2 cellular contexts compared by ENCODE assay signal in the genomic region with DNA sequence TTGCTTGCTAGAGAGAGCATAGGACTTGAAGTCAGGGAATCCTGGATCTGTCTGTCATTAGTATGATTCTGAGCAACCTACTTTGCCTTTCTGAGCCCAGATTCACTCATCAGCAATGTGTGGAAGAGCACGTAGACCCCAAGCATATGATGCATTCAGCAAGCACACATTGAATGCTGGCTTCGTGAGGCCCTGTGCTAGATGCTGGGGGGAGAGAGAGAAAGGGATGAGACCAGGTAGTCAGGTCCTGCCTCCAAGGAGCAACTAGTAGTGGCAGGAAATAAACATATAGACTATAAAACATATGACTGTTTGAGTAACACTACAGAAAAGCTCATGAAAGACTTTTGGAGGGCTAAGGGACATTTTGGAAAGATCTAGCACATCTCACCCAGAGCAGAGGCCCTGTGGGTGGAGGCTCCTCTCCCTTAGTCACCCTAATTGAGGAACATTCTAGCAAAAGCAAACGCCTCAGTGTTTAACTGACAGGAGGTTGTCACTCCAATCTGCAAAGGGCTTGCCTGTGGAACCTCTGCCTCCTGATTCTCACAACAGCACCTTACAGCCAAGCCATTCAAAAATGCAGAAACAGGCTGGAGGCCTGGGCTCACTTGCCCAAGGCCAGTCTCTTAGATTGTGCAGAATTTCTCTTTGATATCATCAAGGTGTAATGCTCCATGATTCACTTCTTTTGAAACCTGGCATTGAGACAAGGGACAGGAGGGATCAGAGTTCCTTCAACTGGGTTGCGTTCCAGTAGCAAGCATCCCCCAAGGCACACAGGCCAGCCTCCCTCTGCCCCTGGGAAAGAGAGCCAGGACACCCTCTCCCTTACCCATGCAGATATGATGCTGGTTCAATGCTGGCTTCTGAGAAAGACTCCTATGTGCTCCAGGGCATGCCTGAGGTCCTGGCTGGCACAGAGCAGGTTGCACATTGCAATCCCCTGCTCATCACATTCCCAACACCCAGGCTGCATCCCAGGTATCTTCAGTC.
TF ChIP-seq lines count a peak whose summit lies in the region.

No MANE protein-coding gene starts in this region.

TF ChIP-seq in liver, 16 proteins besides CTCF, POLR2A, EP300 and RAD21:
- TF ChIP-seq TAF1 (conservative IDR thresholded peaks at IDR 0.05) (no peak), HNF4G (IDR thresholded peaks at IDR 0.05) (no peak), GABPA (IDR thresholded peaks at IDR 0.05 in 1 of 2, conservative IDR thresholded peaks at IDR 0.05 in 1 of 2) (no peak), EGR1 (IDR thresholded peaks at IDR 0.05; ENCODE audit: low read depth in 2 of 2) (no peak), RXRA (IDR thresholded peaks at IDR 0.05) (no peak), FOXA2 (IDR thresholded peaks at IDR 0.05) (no peak), JUND (IDR thresholded peaks at IDR 0.05) (no peak), NR2F2 (IDR thresholded peaks at IDR 0.05) (no peak), HNF4A (conservative IDR thresholded peaks at IDR 0.05) (no peak), FOXA1 (IDR thresholded peaks at IDR 0.05) (no peak), YY1 (IDR thresholded peaks at IDR 0.05) (no peak), SP1 (IDR thresholded peaks at IDR 0.05) (no peak)
- TF ChIP-seq, protein P1, sequence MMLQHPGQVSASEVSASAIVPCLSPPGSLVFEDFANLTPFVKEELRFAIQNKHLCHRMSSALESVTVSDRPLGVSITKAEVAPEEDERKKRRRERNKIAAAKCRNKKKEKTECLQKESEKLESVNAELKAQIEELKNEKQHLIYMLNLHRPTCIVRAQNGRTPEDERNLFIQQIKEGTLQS (IDR thresholded peaks at IDR 0.05) = no peak
- TF ChIP-seq, protein P2, sequence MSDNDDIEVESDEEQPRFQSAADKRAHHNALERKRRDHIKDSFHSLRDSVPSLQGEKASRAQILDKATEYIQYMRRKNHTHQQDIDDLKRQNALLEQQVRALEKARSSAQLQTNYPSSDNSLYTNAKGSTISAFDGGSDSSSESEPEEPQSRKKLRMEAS (IDR thresholded peaks at IDR 0.05) = no peak
- TF ChIP-seq, protein P3, sequence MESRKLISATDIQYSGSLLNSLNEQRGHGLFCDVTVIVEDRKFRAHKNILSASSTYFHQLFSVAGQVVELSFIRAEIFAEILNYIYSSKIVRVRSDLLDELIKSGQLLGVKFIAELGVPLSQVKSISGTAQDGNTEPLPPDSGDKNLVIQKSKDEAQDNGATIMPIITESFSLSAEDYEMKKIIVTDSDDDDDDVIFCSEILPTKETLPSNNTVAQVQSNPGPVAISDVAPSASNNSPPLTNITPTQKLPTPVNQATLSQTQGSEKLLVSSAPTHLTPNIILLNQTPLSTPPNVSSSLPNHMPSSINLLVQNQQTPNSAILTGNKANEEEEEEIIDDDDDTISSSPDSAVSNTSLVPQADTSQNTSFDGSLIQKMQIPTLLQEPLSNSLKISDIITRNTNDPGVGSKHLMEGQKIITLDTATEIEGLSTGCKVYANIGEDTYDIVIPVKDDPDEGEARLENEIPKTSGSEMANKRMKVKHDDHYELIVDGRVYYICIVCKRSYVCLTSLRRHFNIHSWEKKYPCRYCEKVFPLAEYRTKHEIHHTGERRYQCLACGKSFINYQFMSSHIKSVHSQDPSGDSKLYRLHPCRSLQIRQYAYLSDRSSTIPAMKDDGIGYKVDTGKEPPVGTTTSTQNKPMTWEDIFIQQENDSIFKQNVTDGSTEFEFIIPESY (IDR thresholded peaks at IDR 0.05) = no peak
- TF ChIP-seq, protein P4, sequence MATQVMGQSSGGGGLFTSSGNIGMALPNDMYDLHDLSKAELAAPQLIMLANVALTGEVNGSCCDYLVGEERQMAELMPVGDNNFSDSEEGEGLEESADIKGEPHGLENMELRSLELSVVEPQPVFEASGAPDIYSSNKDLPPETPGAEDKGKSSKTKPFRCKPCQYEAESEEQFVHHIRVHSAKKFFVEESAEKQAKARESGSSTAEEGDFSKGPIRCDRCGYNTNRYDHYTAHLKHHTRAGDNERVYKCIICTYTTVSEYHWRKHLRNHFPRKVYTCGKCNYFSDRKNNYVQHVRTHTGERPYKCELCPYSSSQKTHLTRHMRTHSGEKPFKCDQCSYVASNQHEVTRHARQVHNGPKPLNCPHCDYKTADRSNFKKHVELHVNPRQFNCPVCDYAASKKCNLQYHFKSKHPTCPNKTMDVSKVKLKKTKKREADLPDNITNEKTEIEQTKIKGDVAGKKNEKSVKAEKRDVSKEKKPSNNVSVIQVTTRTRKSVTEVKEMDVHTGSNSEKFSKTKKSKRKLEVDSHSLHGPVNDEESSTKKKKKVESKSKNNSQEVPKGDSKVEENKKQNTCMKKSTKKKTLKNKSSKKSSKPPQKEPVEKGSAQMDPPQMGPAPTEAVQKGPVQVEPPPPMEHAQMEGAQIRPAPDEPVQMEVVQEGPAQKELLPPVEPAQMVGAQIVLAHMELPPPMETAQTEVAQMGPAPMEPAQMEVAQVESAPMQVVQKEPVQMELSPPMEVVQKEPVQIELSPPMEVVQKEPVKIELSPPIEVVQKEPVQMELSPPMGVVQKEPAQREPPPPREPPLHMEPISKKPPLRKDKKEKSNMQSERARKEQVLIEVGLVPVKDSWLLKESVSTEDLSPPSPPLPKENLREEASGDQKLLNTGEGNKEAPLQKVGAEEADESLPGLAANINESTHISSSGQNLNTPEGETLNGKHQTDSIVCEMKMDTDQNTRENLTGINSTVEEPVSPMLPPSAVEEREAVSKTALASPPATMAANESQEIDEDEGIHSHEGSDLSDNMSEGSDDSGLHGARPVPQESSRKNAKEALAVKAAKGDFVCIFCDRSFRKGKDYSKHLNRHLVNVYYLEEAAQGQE (IDR thresholded peaks at IDR 0.05) = no peak

TF ChIP-seq in HepG2, 621 proteins besides CTCF, POLR2A, EP300 and RAD21:
- TF ChIP-seq, protein P5, sequence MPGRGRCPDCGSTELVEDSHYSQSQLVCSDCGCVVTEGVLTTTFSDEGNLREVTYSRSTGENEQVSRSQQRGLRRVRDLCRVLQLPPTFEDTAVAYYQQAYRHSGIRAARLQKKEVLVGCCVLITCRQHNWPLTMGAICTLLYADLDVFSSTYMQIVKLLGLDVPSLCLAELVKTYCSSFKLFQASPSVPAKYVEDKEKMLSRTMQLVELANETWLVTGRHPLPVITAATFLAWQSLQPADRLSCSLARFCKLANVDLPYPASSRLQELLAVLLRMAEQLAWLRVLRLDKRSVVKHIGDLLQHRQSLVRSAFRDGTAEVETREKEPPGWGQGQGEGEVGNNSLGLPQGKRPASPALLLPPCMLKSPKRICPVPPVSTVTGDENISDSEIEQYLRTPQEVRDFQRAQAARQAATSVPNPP (CRISPR knock-in tag; IDR thresholded peaks at IDR 0.05) = no peak
- TF ChIP-seq ZFP36L1 (CRISPR knock-in tag; IDR thresholded peaks at IDR 0.05) (no peak), YY1 (IDR thresholded peaks at IDR 0.05; ENCODE audit: insufficient read depth, insufficient replicate concordance, low read depth, low read length) (no peak), SIN3A (IDR thresholded peaks at IDR 0.05; ENCODE audit: borderline replicate concordance, low read depth, low read length) (no peak), MTF1 (CRISPR knock-in tag; IDR thresholded peaks at IDR 0.05) (no peak), NCOA2 (CRISPR knock-in tag; IDR thresholded peaks at IDR 0.05) (no peak), ADNP (CRISPR knock-in tag; IDR thresholded peaks at IDR 0.05) (no peak), HNRNPH1 (optimal IDR thresholded peaks at IDR 0.05; ENCODE audit: low read depth, low read length) (no peak), ZNF589 (CRISPR knock-in tag; conservative IDR thresholded peaks at IDR 0.05) (no peak), ZNF644 (CRISPR knock-in tag; IDR thresholded peaks at IDR 0.05; ENCODE audit: low read depth) (no peak), TOPORS (CRISPR knock-in tag; IDR thresholded peaks at IDR 0.05) (no peak), ZNF136 (CRISPR knock-in tag; IDR thresholded peaks at IDR 0.05; ENCODE audit: low read depth) (no peak), ZBTB21 (CRISPR knock-in tag; IDR thresholded peaks at IDR 0.05) (no peak), KAT8 (CRISPR knock-in tag; IDR thresholded peaks at IDR 0.05) (no peak), MYNN (CRISPR knock-in tag; IDR thresholded peaks at IDR 0.05; ENCODE audit: low read depth) (no peak)
- TF ChIP-seq, protein P6, sequence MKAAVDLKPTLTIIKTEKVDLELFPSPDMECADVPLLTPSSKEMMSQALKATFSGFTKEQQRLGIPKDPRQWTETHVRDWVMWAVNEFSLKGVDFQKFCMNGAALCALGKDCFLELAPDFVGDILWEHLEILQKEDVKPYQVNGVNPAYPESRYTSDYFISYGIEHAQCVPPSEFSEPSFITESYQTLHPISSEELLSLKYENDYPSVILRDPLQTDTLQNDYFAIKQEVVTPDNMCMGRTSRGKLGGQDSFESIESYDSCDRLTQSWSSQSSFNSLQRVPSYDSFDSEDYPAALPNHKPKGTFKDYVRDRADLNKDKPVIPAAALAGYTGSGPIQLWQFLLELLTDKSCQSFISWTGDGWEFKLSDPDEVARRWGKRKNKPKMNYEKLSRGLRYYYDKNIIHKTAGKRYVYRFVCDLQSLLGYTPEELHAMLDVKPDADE (CRISPR knock-in tag; IDR thresholded peaks at IDR 0.05) = no peak
- TF ChIP-seq, protein P7, sequence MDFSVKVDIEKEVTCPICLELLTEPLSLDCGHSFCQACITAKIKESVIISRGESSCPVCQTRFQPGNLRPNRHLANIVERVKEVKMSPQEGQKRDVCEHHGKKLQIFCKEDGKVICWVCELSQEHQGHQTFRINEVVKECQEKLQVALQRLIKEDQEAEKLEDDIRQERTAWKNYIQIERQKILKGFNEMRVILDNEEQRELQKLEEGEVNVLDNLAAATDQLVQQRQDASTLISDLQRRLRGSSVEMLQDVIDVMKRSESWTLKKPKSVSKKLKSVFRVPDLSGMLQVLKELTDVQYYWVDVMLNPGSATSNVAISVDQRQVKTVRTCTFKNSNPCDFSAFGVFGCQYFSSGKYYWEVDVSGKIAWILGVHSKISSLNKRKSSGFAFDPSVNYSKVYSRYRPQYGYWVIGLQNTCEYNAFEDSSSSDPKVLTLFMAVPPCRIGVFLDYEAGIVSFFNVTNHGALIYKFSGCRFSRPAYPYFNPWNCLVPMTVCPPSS (IDR thresholded peaks at IDR 0.05) = no peak
- TF ChIP-seq, protein P8, sequence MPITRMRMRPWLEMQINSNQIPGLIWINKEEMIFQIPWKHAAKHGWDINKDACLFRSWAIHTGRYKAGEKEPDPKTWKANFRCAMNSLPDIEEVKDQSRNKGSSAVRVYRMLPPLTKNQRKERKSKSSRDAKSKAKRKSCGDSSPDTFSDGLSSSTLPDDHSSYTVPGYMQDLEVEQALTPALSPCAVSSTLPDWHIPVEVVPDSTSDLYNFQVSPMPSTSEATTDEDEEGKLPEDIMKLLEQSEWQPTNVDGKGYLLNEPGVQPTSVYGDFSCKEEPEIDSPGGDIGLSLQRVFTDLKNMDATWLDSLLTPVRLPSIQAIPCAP (CRISPR knock-in tag; IDR thresholded peaks at IDR 0.05; ENCODE audit: low read depth) = no peak
